25 cellular contexts compared by ENCODE assay signal in the genomic region with DNA sequence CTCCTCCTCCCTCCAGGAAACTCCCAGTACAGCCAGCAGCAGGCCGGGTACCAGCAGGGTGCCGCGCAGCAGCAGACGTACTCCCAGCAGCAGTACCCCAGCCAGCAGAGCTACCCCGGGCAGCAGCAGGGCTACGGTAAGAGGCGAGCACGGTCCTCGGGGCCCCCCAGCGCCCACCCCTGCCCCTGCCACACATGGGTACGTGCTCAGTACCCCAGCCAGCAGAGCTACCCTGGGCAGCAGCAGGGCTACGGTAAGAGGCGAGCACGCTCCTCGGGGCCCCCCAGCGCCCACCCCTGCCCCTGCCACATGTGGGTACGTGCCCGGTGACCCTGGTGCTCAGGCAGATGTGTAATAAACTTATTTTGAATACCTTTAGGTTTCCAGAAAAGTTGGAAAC. TPM values are rescaled to one million over a fixed set of nuclear protein-coding genes. Genes with fewer than 3 reads are reported as not detected.
"Had no signal": no experiment of that assay in that cellular context is flagged by ENCODE, and none has a peak within 500 bp of the region (broad histone marks: within the 10 kb centered on the region; RNA-seq: fewer than 3 reads in every experiment).

No MANE protein-coding gene starts in this region.

- H3K4me1 ChIP-seq: SJSA1 had no signal

- FAIRE-seq: HepG2 had no signal

- DNase-seq: IMR-90, Karpas-422, KG1, MG63, NCI-H1092, NCI-H1105 treated with DMSO at 0.1 percent for 48 hours, NCI-H1417 treated with DMSO at 0.1 percent for 48 hours, NCI-H146, NCI-H1694 treated with DMSO at 0.1 percent for 48 hours, NCI-H1930, NCI-H2081, NCI-H2107, NCI-H2227 treated with DMSO at 0.1 percent for 48 hours, NCI-H510A, NCI-H524 treated with DMSO at 0.1 percent for 48 hours, NCI-H69, NCI-H774, PC-3, Right ventricle myocardium superior, SIG-M5 had no signal

- H3K27ac ChIP-seq: RWPE1, SJSA1, SK-N-MC had no signal

- H3K27me3 ChIP-seq: MG63, SJSA1 had no signal

- H3K4me3 ChIP-seq: MG63, SJSA1, SK-N-MC had no signal

- H3K9me3 ChIP-seq: MG63, SJSA1 had no signal

RNA-seq across cellular contexts. Expression of a gene that starts 47.4 kb away (rescaled TPM):
- total RNA-seq: HT-29, IMR-90, PC-3, Right ventricle myocardium superior, SJSA1 had no signal
- polyA plus RNA-seq: HepG2, IMR-90 had no signal
